In the genomic region with DNA sequence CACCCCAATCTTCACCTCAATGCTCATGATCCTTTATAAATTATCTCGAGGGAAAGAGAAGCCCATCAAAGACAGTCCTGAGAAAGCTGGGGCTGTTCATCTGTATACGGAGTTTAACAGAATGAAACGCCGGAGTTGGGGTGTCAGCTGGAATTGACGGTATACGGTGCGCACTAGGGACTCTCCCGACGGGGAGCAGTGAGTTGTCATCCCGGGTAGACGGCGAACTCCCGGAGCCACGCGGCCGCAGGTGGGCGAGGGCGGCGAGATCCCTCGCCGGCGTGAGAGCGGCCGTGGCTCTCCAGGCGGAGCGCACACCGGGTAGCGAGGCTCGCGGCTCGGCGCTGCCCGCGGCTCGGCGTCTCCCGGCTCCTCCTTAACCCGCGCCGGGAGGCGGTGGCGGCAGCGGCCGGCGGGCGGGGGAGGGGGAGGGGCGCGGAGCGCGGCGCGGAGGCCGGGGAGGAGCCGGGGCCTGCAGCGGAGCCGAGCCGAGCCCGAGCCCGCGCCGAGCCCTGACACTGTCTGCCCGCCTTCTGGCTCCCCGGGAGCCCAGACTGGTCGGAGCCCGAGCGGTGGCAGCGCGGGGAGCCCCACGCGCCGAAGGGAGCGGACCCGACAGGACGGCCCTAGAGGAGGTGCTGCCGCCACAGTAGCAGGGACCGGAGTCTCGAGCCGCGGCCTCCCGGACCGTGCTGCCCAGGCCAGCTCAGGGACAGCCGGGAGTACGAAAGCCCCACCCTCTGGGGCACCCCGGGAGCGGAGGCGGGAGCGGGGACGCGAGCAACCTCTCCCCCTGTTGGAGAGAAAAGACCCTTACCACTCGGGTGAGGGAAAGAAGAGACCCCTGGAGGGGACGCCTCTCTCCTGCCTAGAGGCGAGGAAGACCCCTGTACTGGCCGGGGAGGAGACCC, we compare ENCODE assay signal across 8 cellular contexts. TPM values are rescaled to one million over a fixed set of nuclear protein-coding genes. Genes with fewer than 3 reads are reported as not detected.
DNase-seq lines count a peak whose midpoint lies in the region; ATAC-seq and TF ChIP-seq lines count a peak whose summit lies in the region.

FOXJ2 (plus strand) TSS at position 475 of the 911 bp plus-strand sequence. CDS start 7,117 bp downstream, outside the sequence.

- no peak for TF ChIP-seq CTCF in CD4-positive, alpha-beta T cell (IDR thresholded peaks at IDR 0.05)
- TF ChIP-seq CTCF in fibroblast of lung (conservative IDR thresholded peaks at IDR 0.05 in 1 of 2, IDR thresholded peaks at IDR 0.05 in 1 of 2; ENCODE audit: low read depth in 1 of 2, low read length in 2 of 2): no peak

- H3K27me3 ChIP-seq in CD4-positive, alpha-beta T cell (ENCODE audit: control insufficient read depth, insufficient read depth, low read length): no peaks in the 10 kb centered on the region
- no peaks in the 10 kb centered on the region for H3K27me3 ChIP-seq in fibroblast of lung (ENCODE audit: control insufficient read depth, insufficient read depth, low read length)

- DNase-seq in CD4-positive, alpha-beta T cell: peak; percentile 68 to 86 (median 79)
- DNase-seq in activated T-helper 1 cell treated with anti-CD3 and anti-CD28 coated beads, Interleukin-12 subunit alpha, Interleukin-12 subunit beta, Interleukin-2, Interleukin-4 antibody, amounts not matched to agents 30 ng/mL and 10 ng/mL and 1 ng/mL, durations not matched to agents 14 hours and 24 hours and 36 hours (ENCODE audit: low spot score): peak; percentile 72
- peak; percentile 63 to 67 for DNase-seq in fibroblast of lung (ENCODE audit: low read depth in 2 of 2)
- peak; percentile 63 to 86 (median 78) for DNase-seq in naive thymus-derived CD8-positive, alpha-beta T cell
- DNase-seq in stimulated activated naive CD4-positive, alpha-beta T cell treated with Interleukin-2 at 50 U/mL for 16 hours (lab: John Stamatoyannopoulos, UW): peak; percentile 80

- no peaks in the 10 kb centered on the region for H3K9me3 ChIP-seq in CD4-positive, alpha-beta T cell (ENCODE audit: control insufficient read depth, low read length)
- H3K9me3 ChIP-seq in fibroblast of lung (ENCODE audit: control insufficient read depth, insufficient read depth, low read depth, low read length): no peaks in the 10 kb centered on the region

- H3K27me3 Mint-ChIP-seq in CD4-positive, alpha-beta T cell: no peaks in the 10 kb centered on the region
- no peaks in the 10 kb centered on the region for H3K27me3 Mint-ChIP-seq in activated T-helper 1 cell treated with anti-CD3 and anti-CD28 coated beads, Interleukin-12 subunit alpha, Interleukin-12 subunit beta, Interleukin-2, Interleukin-4 antibody, amounts not matched to agents 30 ng/mL and 10 ng/mL and 1 ng/mL, durations not matched to agents 14 hours and 24 hours and 36 hours (ENCODE audit: insufficient read depth)
- H3K27me3 Mint-ChIP-seq in naive thymus-derived CD8-positive, alpha-beta T cell: no peaks in the 10 kb centered on the region

- peaks cover 51% of the 10 kb centered on the region for H3K4me1 Mint-ChIP-seq in CD4-positive, alpha-beta T cell (ENCODE audit: low read depth)
- peaks cover 56% of the 10 kb centered on the region for H3K4me1 Mint-ChIP-seq in activated T-helper 1 cell treated with anti-CD3 and anti-CD28 coated beads, Interleukin-12 subunit alpha, Interleukin-12 subunit beta, Interleukin-2, Interleukin-4 antibody, amounts not matched to agents 30 ng/mL and 10 ng/mL and 1 ng/mL, durations not matched to agents 14 hours and 24 hours and 36 hours (ENCODE audit: low read depth)
- peaks cover 35 to 57% (median 53%) of the 10 kb centered on the region in 4 donors for H3K4me1 Mint-ChIP-seq in naive thymus-derived CD8-positive, alpha-beta T cell

- peak; percentile 83 for ATAC-seq in CD4-positive, alpha-beta T cell (ENCODE audit: poor library complexity)
- ATAC-seq in GM19372 (IDR thresholded peaks at IDR 0.05; ENCODE audit: low read depth, unreplicated experiment) (peak; percentile 67), HG03521 (IDR thresholded peaks at IDR 0.05; ENCODE audit: unreplicated experiment) (peak; percentile 66)
- peak; percentile 82 to 87 for ATAC-seq in naive thymus-derived CD8-positive, alpha-beta T cell

- POLR2A ChIA-PET in CD4-positive, alpha-beta T cell (lab: Charles Lee): interaction anchor here (0.6 to 2.0 kb wide), 12 partner anchors 8 to 97 kb away, joined by 3 to 6 read pairs (median 3); partner anchors contain the start of genes C3AR1, NECAP1 and SLC2A3
- POLR2A ChIA-PET in naive thymus-derived CD8-positive, alpha-beta T cell (lab: Charles Lee): interaction anchor here (0.5 to 3.4 kb wide), 7 partner anchors 9 to 392 kb away, joined by 3 to 18 read pairs (median 6); partner anchors contain the start of genes NECAP1 and SLC2A3

- peaks cover 8% of the 10 kb centered on the region for H3K4me1 ChIP-seq in fibroblast of lung (ENCODE audit: control insufficient read depth, extremely low read depth, insufficient read depth, low read length)

- peaks cover 46% of the 10 kb centered on the region for H3K79me2 ChIP-seq in fibroblast of lung (ENCODE audit: control insufficient read depth, insufficient read depth, low read length)

- peak within 1 kb of the TSS; percentile 96 for H3K27ac Mint-ChIP-seq in CD4-positive, alpha-beta T cell
- peak within 1 kb of the TSS; percentile 85 for H3K27ac Mint-ChIP-seq in activated T-helper 1 cell treated with anti-CD3 and anti-CD28 coated beads, Interleukin-12 subunit alpha, Interleukin-12 subunit beta, Interleukin-2, Interleukin-4 antibody, amounts not matched to agents 30 ng/mL and 10 ng/mL and 1 ng/mL, durations not matched to agents 14 hours and 24 hours and 36 hours
- H3K27ac Mint-ChIP-seq in naive thymus-derived CD8-positive, alpha-beta T cell: peak within 1 kb of the TSS; percentile 83 to 95 (median 94)

- H3K4me3 ChIP-seq in fibroblast of lung (replicated peaks in 1 of 4; ENCODE audit: control extremely low read depth in 1 of 4, insufficient read depth in 1 of 4, low read depth in 3 of 4, low read length in 4 of 4): peak within 1 kb of the TSS; percentile 88 to 95 (median 90)

- H3K27ac ChIP-seq in CD4-positive, alpha-beta T cell (ENCODE audit: low read depth, low read length): peak within 1 kb of the TSS; percentile 92
- peak within 1 kb of the TSS; percentile 94 for H3K27ac ChIP-seq in fibroblast of lung (ENCODE audit: insufficient read depth, low read length)

- peaks cover 2% of the 10 kb centered on the region for H3K36me3 ChIP-seq in fibroblast of lung (ENCODE audit: control insufficient read depth, insufficient read depth, low read length)

- H3K9ac ChIP-seq in fibroblast of lung (ENCODE audit: insufficient read depth, low read length): peak within 1 kb of the TSS; percentile 95

- peak within 1 kb of the TSS; percentile 94 for H3K4me3 Mint-ChIP-seq in CD4-positive, alpha-beta T cell
- H3K4me3 Mint-ChIP-seq in activated T-helper 1 cell treated with anti-CD3 and anti-CD28 coated beads, Interleukin-12 subunit alpha, Interleukin-12 subunit beta, Interleukin-2, Interleukin-4 antibody, amounts not matched to agents 30 ng/mL and 10 ng/mL and 1 ng/mL, durations not matched to agents 14 hours and 24 hours and 36 hours: peak within 1 kb of the TSS; percentile 90
- peak within 1 kb of the TSS; percentile 86 to 94 (median 90) for H3K4me3 Mint-ChIP-seq in naive thymus-derived CD8-positive, alpha-beta T cell

- H3K4me2 ChIP-seq in fibroblast of lung (ENCODE audit: extremely low read depth, insufficient read depth, low read length): peak within 1 kb of the TSS; percentile 94

- no peaks in the 10 kb centered on the region for H4K20me1 ChIP-seq in fibroblast of lung (ENCODE audit: control insufficient read depth, extremely low read depth, insufficient read depth, low read length)

- CTCF ChIA-PET in CD4-positive, alpha-beta T cell (lab: Charles Lee): interaction anchor here (0.6 to 3.1 kb wide), 8 partner anchors 13 to 1308 kb away, joined by 3 to 10 read pairs (median 4); no protein-coding TSS in a partner anchor

- intact Hi-C loops in CD4-positive, alpha-beta T cell (cut with DNase I, micrococcal nuclease): loop anchor here in 1 of 2 experiments (2.0 kb wide), 1 partner anchor 48 kb away; no protein-coding TSS in a partner anchor
- intact Hi-C loops in activated T-helper 1 cell treated with anti-CD3 and anti-CD28 coated beads, Interleukin-12 subunit alpha, Interleukin-12 subunit beta, Interleukin-2, Interleukin-4 antibody, amounts not matched to agents 30 ng/mL and 10 ng/mL and 1 ng/mL, durations not matched to agents 14 hours and 24 hours and 36 hours (cut with micrococcal nuclease): loop anchor here (1.0 kb wide), 2 partner anchors 50 to 355 kb away; partner anchors contain the start of gene NECAP1

- peaks cover 18% of the 10 kb centered on the region for H3K36me3 Mint-ChIP-seq in CD4-positive, alpha-beta T cell (ENCODE audit: low read depth)
- peaks cover 7% of the 10 kb centered on the region for H3K36me3 Mint-ChIP-seq in activated T-helper 1 cell treated with anti-CD3 and anti-CD28 coated beads, Interleukin-12 subunit alpha, Interleukin-12 subunit beta, Interleukin-2, Interleukin-4 antibody, amounts not matched to agents 30 ng/mL and 10 ng/mL and 1 ng/mL, durations not matched to agents 14 hours and 24 hours and 36 hours (ENCODE audit: low read depth)
- H3K36me3 Mint-ChIP-seq in naive thymus-derived CD8-positive, alpha-beta T cell: no peaks in the 10 kb centered on the region

- H2AFZ ChIP-seq in fibroblast of lung (ENCODE audit: low read length): peak within 1 kb of the TSS; percentile 78

- H3K9me3 Mint-ChIP-seq in CD4-positive, alpha-beta T cell: no peaks in the 10 kb centered on the region
- H3K9me3 Mint-ChIP-seq in activated T-helper 1 cell treated with anti-CD3 and anti-CD28 coated beads, Interleukin-12 subunit alpha, Interleukin-12 subunit beta, Interleukin-2, Interleukin-4 antibody, amounts not matched to agents 30 ng/mL and 10 ng/mL and 1 ng/mL, durations not matched to agents 14 hours and 24 hours and 36 hours: no peaks in the 10 kb centered on the region
- no peaks in the 10 kb centered on the region for H3K9me3 Mint-ChIP-seq in naive thymus-derived CD8-positive, alpha-beta T cell

TF ChIP-seq in PFSK-1, 5 proteins besides CTCF, POLR2A, EP300 and RAD21 (continues in another document):
- TF ChIP-seq SIN3A (IDR thresholded peaks at IDR 0.05; ENCODE audit: borderline replicate concordance, insufficient read depth, low read length) (no peak; the same call in 1 of the 2 replicates), POLR2AphosphoS5 (IDR thresholded peaks at IDR 0.05; ENCODE audit: low read depth, low read length) (peak; percentile 36)

RNA-seq across cellular contexts. Expression of gene FOXJ2, which starts in this region (rescaled TPM):
- 10 to 100 TPM; 36.3 to 38.5 TPM for total RNA-seq in CD4-positive, alpha-beta T cell
- polyA plus RNA-seq in PFSK-1 (2012; ENCODE audit: insufficient read length, low read depth): 8.9 TPM
- total RNA-seq in activated T-helper 1 cell treated with anti-CD3 and anti-CD28 coated beads, Interleukin-12 subunit alpha, Interleukin-12 subunit beta, Interleukin-2, Interleukin-4 antibody, amounts not matched to agents 30 ng/mL and 10 ng/mL and 1 ng/mL, durations not matched to agents 14 hours and 24 hours and 36 hours: 19.9 and 20.7 TPM in 2 replicates
- total RNA-seq in fibroblast of lung: 5.4 and 8.3 TPM in 2 replicates
- polyA plus RNA-seq in fibroblast of lung: 8.3 and 9.2 TPM in 2 replicates
- 12.0 and 13.8 TPM in 2 replicates for polyA plus RNA-seq in fibroblast of lung (2012)
- 42.4 and 75.1 TPM in 2 replicates for polyA minus RNA-seq in fibroblast of lung (ENCODE audit: low replicate concordance)
- 10 to 100 TPM; 26.6 to 27.1 TPM for total RNA-seq in naive thymus-derived CD8-positive, alpha-beta T cell
- 10 to 100 TPM in 1 of 3 donors, 1 to 10 TPM in 2; 6.7 to 14.4 (median 9.7) TPM for polyA plus RNA-seq in naive thymus-derived CD8-positive, alpha-beta T cell

Comparison
In these comparisons a context has a peak if more than half of its experiments do, and no peak if none do; other contexts are left out.
1. Peak in every context shown above with its lines: DNase-seq, ATAC-seq, H3K4me3 ChIP-seq and H3K27ac ChIP-seq.